ENCODE assay signal across 10 cellular contexts in the genomic region with DNA sequence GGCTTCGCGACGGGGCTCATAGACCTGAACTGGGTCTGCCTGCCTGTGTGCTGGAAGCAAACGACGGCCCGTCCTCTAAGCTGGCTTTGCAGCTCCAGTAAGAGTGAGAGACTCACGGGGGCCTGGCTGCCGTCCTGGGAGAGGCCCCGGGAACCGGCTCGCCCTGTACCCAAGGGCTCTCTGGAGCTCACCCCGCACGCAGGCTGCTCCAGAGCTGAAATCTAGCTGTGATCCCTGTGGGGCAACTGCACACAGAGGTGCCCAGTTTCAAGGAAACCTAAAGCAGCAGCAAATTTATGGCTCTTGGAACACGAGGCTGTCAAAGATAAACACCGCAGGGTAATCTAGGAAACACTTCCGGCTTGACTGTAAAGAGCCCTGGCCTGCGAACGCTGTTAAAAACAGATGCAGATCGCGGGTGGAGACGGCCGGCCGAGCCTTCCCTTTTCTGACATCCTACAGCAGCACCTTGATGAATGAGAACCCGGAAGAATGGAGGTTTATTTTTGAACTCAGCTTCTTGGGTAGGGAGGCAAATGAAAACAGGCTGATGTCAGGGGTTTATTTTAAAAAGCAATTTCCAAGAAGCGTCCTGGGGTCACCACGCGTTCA. TPM values are rescaled to one million over a fixed set of nuclear protein-coding genes. Genes with fewer than 3 reads are reported as not detected.
DNase-seq lines count a peak whose midpoint lies in the region; ATAC-seq, FAIRE-seq and TF ChIP-seq lines count a peak whose summit lies in the region.
"Had no signal": no experiment of that assay in that cellular context is flagged by ENCODE, and none has a peak within 500 bp of the region (broad histone marks: within the 10 kb centered on the region; RNA-seq: fewer than 3 reads in every experiment).

No MANE protein-coding gene starts in this region.

- TF ChIP-seq EP300 in GM12878 (IDR thresholded peaks at IDR 0.05; ENCODE audit: borderline replicate concordance in 1 of 2, control insufficient read depth in 1 of 2, low read depth in 2 of 2, low read length in 2 of 2) = no peak

- H3K27me3 ChIP-seq in AG04450 (ENCODE audit: control insufficient read depth, insufficient read depth, low read length) = no peaks in the 10 kb centered on the region
- H3K27me3 ChIP-seq in Karpas-422 (ENCODE audit: low read length) = no peaks in the 10 kb centered on the region
- H3K27me3 ChIP-seq in GM12878 (replicated peaks in 1 of 2; ENCODE audit: control insufficient read depth in 2 of 2, insufficient read depth in 2 of 2, low read length in 1 of 2) = no peaks in the 10 kb centered on the region
- H3K27me3 ChIP-seq in lower lobe of right lung (ENCODE audit: low read depth) = no peaks in the 10 kb centered on the region
- H3K27me3 ChIP-seq in HAP-1 (ENCODE audit: low read depth) = no peaks in the 10 kb centered on the region
- H3K27me3 ChIP-seq: SJSA1 had no signal

- TF ChIP-seq POLR2A in GM12878 (IDR thresholded peaks at IDR 0.05; ENCODE audit: low read depth, low read length) = no peak

- no TSS peak for BruUV-seq in GM12878 (replicated peaks; lab: Mats Ljungman, UMichigan)

- H3K36me3 ChIP-seq in Karpas-422 (ENCODE audit: insufficient read depth, low read length) = no peaks in the 10 kb centered on the region
- H3K36me3 ChIP-seq in GM12878 (ENCODE audit: control insufficient read depth in 2 of 2, insufficient read depth in 2 of 2, low read length in 1 of 2) = peaks cover 0 to 2% of the 10 kb centered on the region in 2 experiments; a peak in 1 of 4 replicates
- H3K36me3 ChIP-seq in lower lobe of right lung = peaks cover 11% of the 10 kb centered on the region
- no peaks in the 10 kb centered on the region for H3K36me3 ChIP-seq in HAP-1 (replicated peaks)

- CTCF ChIA-PET in AG04450 (lab: Charles Lee) = no interaction called here
- CTCF ChIA-PET in GM12878 (lab: Yijun Ruan, JAX) = interaction anchor here (1.0 to 2.2 kb wide), 4 partner anchors 18 to 67 kb away, joined by 3 to 10 read pairs (median 4); no protein-coding TSS in a partner anchor

- no peak overlapping the region for H3K4me2 ChIP-seq in Karpas-422 (ENCODE audit: low read depth, low read length, poor library complexity, severe bottlenecking)
- no peak overlapping the region for H3K4me2 ChIP-seq in GM12878 (ENCODE audit: control insufficient read depth, insufficient read depth)

- no peak for TF ChIP-seq CTCF in AG04450 (IDR thresholded peaks at IDR 0.05; ENCODE audit: low read depth, low read length)
- no peak for TF ChIP-seq CTCF in GM12878 (IDR thresholded peaks at IDR 0.05 in 2 of 3, conservative IDR thresholded peaks at IDR 0.05 in 1 of 3; ENCODE audit: control insufficient read depth in 2 of 3, extremely low read depth in 1 of 3, insufficient read depth in 1 of 3, low read depth in 3 of 3, low read length in 3 of 3)
- no peak for TF ChIP-seq CTCF in lower lobe of right lung (IDR thresholded peaks at IDR 0.05)

- SMC1A ChIA-PET in GM12878 (lab: Charles Lee; ENCODE audit: uncharacterized antibody, unreplicated experiment) = interaction anchor here (1.0 to 1.2 kb wide), 3 partner anchors 40 to 53 kb away, joined by 3 to 4 read pairs (median 3); no protein-coding TSS in a partner anchor

- no peaks in the 10 kb centered on the region for H3K4me1 ChIP-seq in Karpas-422 (ENCODE audit: low read length)
- peaks cover 34% of the 10 kb centered on the region for H3K4me1 ChIP-seq in GM12878 (ENCODE audit: control insufficient read depth, insufficient read depth, low read length)
- peaks cover 51% of the 10 kb centered on the region for H3K4me1 ChIP-seq in lower lobe of right lung
- no peaks in the 10 kb centered on the region for H3K4me1 ChIP-seq in HAP-1

- H3K9me3 ChIP-seq in AG04450 (ENCODE audit: control insufficient read depth, insufficient read depth, low read length) (peaks cover 32% of the 10 kb centered on the region), Karpas-422 (ENCODE audit: low read length) (no peaks in the 10 kb centered on the region), GM12878 (replicated peaks; ENCODE audit: control insufficient read depth, insufficient read depth, low read length) (no peaks in the 10 kb centered on the region; the same call in 2 of the 3 replicates), lower lobe of right lung (no peaks in the 10 kb centered on the region), HAP-1 (no peaks in the 10 kb centered on the region)
- H3K9me3 ChIP-seq: SJSA1 had no signal

- H3K9me2 ChIP-seq in Karpas-422 (replicated peaks; ENCODE audit: insufficient read depth, low read length) = no peaks in the 10 kb centered on the region

- RAD21 ChIA-PET in GM12878 (lab: Charles Lee; ENCODE audit: unreplicated experiment) = no interaction called here

- FAIRE-seq in GM12878 (lab: Jason Lieb, UNC) = no peak
- FAIRE-seq: endometrium had no signal

- TF ChIP-seq RAD21 in GM12878 (IDR thresholded peaks at IDR 0.05; ENCODE audit: insufficient read depth, low read depth, low read length) = no peak

- H3K4me3 ChIP-seq in AG04450 (ENCODE audit: low read depth, low read length) = no peak overlapping the region
- H3K4me3 ChIP-seq in Karpas-422 (ENCODE audit: low read length) = no peak overlapping the region
- H3K4me3 ChIP-seq in GM12878 = no peak overlapping the region
- no peak overlapping the region for H3K4me3 ChIP-seq in lower lobe of right lung
- no peak overlapping the region for H3K4me3 ChIP-seq in HAP-1
- H3K4me3 ChIP-seq: SJSA1 had no signal

- H3K27ac ChIP-seq in AG04450 (ENCODE audit: low read depth, low read length) (peak overlapping the region; percentile 68), Karpas-422 (ENCODE audit: low read length) (no peak overlapping the region), GM12878 (ENCODE audit: control insufficient read depth, insufficient read depth) (no peak overlapping the region), lower lobe of right lung (no peak overlapping the region)
- H3K27ac ChIP-seq: SJSA1 had no signal

- H3K79me2 ChIP-seq in Karpas-422 (ENCODE audit: low read length) (no peaks in the 10 kb centered on the region), GM12878 (ENCODE audit: control insufficient read depth, insufficient read depth, low read length) (no peaks in the 10 kb centered on the region)

- intact Hi-C loops in GM12878 (cut with micrococcal nuclease; ENCODE audit: unreplicated experiment) = no loop called here
- intact Hi-C loops in lower lobe of right lung (cut with DNase I) = no loop called here

- H3K9ac ChIP-seq in Karpas-422 (ENCODE audit: low read length) (no peak overlapping the region), GM12878 (ENCODE audit: control insufficient read depth, insufficient read depth, low read length) (no peak overlapping the region)

- POLR2A ChIA-PET in AG04450 (lab: Yijun Ruan, JAX) (no interaction called here), GM12878 (lab: Charles Lee) (no interaction called here)

- DNase-seq in AG04450 (ENCODE audit: low read depth, low spot score) (no peak), Karpas-422 (peak; percentile 32), GM12878 (ENCODE audit: low read depth, low spot score) (no peak), lower lobe of right lung (peak; percentile 69), HAP-1 (ENCODE audit: low spot score in 2 of 2) (no peak), AG08395 (ENCODE audit: low spot score) (no peak)

- H2AFZ ChIP-seq in Karpas-422 (ENCODE audit: low read length) (no peak overlapping the region), GM12878 (ENCODE audit: control insufficient read depth, low read depth, low read length) (peak overlapping the region; percentile 30; the same call in 1 of the 2 replicates)

- in situ Hi-C loops in GM12878 (cut with MboI) = no loop called here
- in situ Hi-C loops in HAP-1 (cut with MboI; ENCODE audit: low sequenced_read_pairs) = no loop called here

- no peak for ATAC-seq in GM12878
- ATAC-seq in lower lobe of right lung = peak; percentile 57 to 61
- ATAC-seq in HG02938 (IDR thresholded peaks at IDR 0.05; ENCODE audit: unreplicated experiment) = no peak
- ATAC-seq in GM21390 (IDR thresholded peaks at IDR 0.05; ENCODE audit: unreplicated experiment) = no peak

- H4K20me1 ChIP-seq in Karpas-422 (ENCODE audit: insufficient read depth, low read depth, low read length) (no peaks in the 10 kb centered on the region), GM12878 (ENCODE audit: control insufficient read depth, insufficient read depth) (no peaks in the 10 kb centered on the region)

- WGBS in GM12878 (ENCODE audit: insufficient coverage, insufficient replicate concordance, low lambda C conversion rate, missing lambda C conversion rate) = 88% methylated on average over 27 of the region's 27 CpGs

TF ChIP-seq in GM12878, 131 proteins besides CTCF, POLR2A, EP300 and RAD21:
- TF ChIP-seq, protein P1, sequence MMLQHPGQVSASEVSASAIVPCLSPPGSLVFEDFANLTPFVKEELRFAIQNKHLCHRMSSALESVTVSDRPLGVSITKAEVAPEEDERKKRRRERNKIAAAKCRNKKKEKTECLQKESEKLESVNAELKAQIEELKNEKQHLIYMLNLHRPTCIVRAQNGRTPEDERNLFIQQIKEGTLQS (IDR thresholded peaks at IDR 0.05; ENCODE audit: borderline replicate concordance, extremely low read depth, low read depth, low read length) = no peak
TF ChIP-seq in GM12878: peak in this region for 0.

RNA-seq across cellular contexts. Expression of gene AMZ1, which starts 29.4 kb away (rescaled TPM):
- polyA plus RNA-seq in AG04450 (2011; rRNA removed) (0.43 and 0.67 TPM in 2 replicates), GM12878 (2011; rRNA removed) (0.95 TPM in 2 replicates), GM12878 (2014; fragmentation: Illumina TruSeq; extraction: Trizol) (0.33 and 0.59 TPM in 2 replicates), GM12878 (2014; fragmentation: Nextera tagmentation; extraction: Ambion mirVana) (under 1 TPM; 0.02 to 0.11 TPM), GM12878 (2014; rRNA removed) (0.72 and 0.77 TPM in 2 replicates), GM12878 (2016; fragmentation: Nextera tagmentation; extraction: Ambion mirVana) (1 to 10 TPM; 1.5 to 2.0 TPM)
- polyA minus RNA-seq in AG04450 (2011; rRNA and poly(A)+ RNA removed) = 0.78 and 1.1 TPM in 2 replicates
- not detected in 2 replicates for total RNA-seq in Karpas-422 (2014; rRNA removed; shearing (Covaris generic); ENCODE audit: low replicate concordance)
- total RNA-seq in GM12878 (2013; cell fraction: nucleolus; rRNA removed) = 5.4 and 6.5 TPM in 2 replicates
- total RNA-seq in GM12878 (2014; rRNA removed) (0.62 and 1.1 TPM in 2 replicates), GM12878 (2014; rRNA removed; fragmentation: Illumina TruSeq; extraction: Trizol) (0.60 and 0.67 TPM in 2 replicates), GM12878 (2021) (1.2 and 1.4 TPM in 2 replicates), lower lobe of right lung (0.47 TPM)
- polyA plus RNA-seq in GM12878 (2011; ENCODE audit: low read depth) = 0.16 TPM
- polyA plus RNA-seq in GM12878 (2011; cell fraction: cytosol; rRNA removed) = 1.1 and 1.5 TPM in 2 replicates
- 3.1 and 4.2 TPM in 2 replicates for polyA plus RNA-seq in GM12878 (2011; cell fraction: nucleus; rRNA removed)
- 0.30 and 0.52 TPM in 2 replicates for polyA plus RNA-seq in GM12878 (2012)
- polyA minus RNA-seq in GM12878 (2011; rRNA and poly(A)+ RNA removed) = 2.6 and 4.7 TPM in 2 replicates
- polyA minus RNA-seq in GM12878 (2011; cell fraction: cytosol; rRNA and poly(A)+ RNA removed) = 0.67 and 1.5 TPM in 2 replicates
- polyA minus RNA-seq in GM12878 (2011; cell fraction: nucleus; rRNA and poly(A)+ RNA removed) = 2.2 and 5.6 TPM in 2 replicates

Comparison
In these comparisons a context has a peak if more than half of its experiments do, and no peak if none do; other contexts are left out.
1. DNase-seq: peak in Karpas-422 (single experiment) and lower lobe of right lung (single experiment); none in AG04450 (single experiment), GM12878 (single experiment), HAP-1 (0 of 2) and AG08395 (single experiment).
2. ATAC-seq: peak in lower lobe of right lung (2 of 2); none in GM12878 (single experiment), HG02938 (single experiment) and GM21390 (single experiment).